1 cellular context compared by ENCODE assay signal in genomic region chr7:4809091-4809591, GRCh38.
TF ChIP-seq lines count a peak whose summit lies in the region.

No MANE protein-coding gene starts in this region.

TF ChIP-seq in SK-N-SH, 30 proteins besides CTCF, POLR2A, EP300 and RAD21 (continued from another document):
- TF ChIP-seq REST (IDR thresholded peaks at IDR 0.05; ENCODE audit: low read depth, low read length), result no peak
- no peak for TF ChIP-seq MEF2A (IDR thresholded peaks at IDR 0.05; ENCODE audit: borderline replicate concordance, low read depth)
- TF ChIP-seq NFIC (IDR thresholded peaks at IDR 0.05; ENCODE audit: borderline replicate concordance), result no peak
- no peak for TF ChIP-seq CHD2 (IDR thresholded peaks at IDR 0.05; ENCODE audit: low read length, partially characterized antibody)
- TF ChIP-seq YY1 (IDR thresholded peaks at IDR 0.05; ENCODE audit: low read depth), result no peak
TF ChIP-seq in SK-N-SH: peak in this region for 0.
